In genomic region chr1:111755321-111756123, GRCh38 we compare ENCODE assay signal across 8 cellular contexts. TPM values are rescaled to one million over a fixed set of nuclear protein-coding genes. Genes with fewer than 3 reads are reported as not detected.
DNase-seq lines count a peak whose midpoint lies in the region; ATAC-seq, FAIRE-seq and TF ChIP-seq lines count a peak whose summit lies in the region.

DDX20 (plus strand) TSS chr1:111755901; CDS start chr1:111755925, 24 bp downstream.

- peak; percentile 98 for DNase-seq in Daoy (ENCODE audit: low read depth)
- peak; percentile 97 for DNase-seq in Karpas-422
- peak; percentile 88 for DNase-seq in RCC 7860 (ENCODE audit: low spot score)
- peak; percentile 90 for DNase-seq in activated T-helper 1 cell treated with Interleukin-2 at 50 U/mL for 16 hours (ENCODE audit: low read depth)
- peak; percentile 83 for DNase-seq in esophagus squamous epithelium (lab: John Stamatoyannopoulos, UW)
- peak; percentile 92 to 97 (median 95) for DNase-seq in naive thymus-derived CD4-positive, alpha-beta T cell
- peak; percentile 94 for DNase-seq in stimulated activated naive B cell treated with anti-CD40 and anti-IgM and Interleukin-4, amounts not matched to agents 10 μg/mL and 1 μg/mL and 100 μg/mL, for 72 hours

- CTCF ChIA-PET in naive thymus-derived CD4-positive, alpha-beta T cell (lab: Charles Lee) = interaction anchor here (0.7 to 1.8 kb wide), 21 partner anchors 11 to 614 kb away, joined by 3 to 10 read pairs (median 3); partner anchors contain the start of gene INKA2

- no peaks in the 10 kb centered on the region for H3K27me3 ChIP-seq in Karpas-422 (ENCODE audit: low read length)
- no peaks in the 10 kb centered on the region for H3K27me3 ChIP-seq in esophagus squamous epithelium
- H3K27me3 ChIP-seq in naive thymus-derived CD4-positive, alpha-beta T cell (ENCODE audit: control insufficient read depth in 2 of 2, insufficient read depth in 2 of 2, low read length in 2 of 2) = no peaks in the 10 kb centered on the region

- peaks cover 0 to 8% (median 0%) of the 10 kb centered on the region in 11 donors for H3K9me3 Mint-ChIP-seq in naive thymus-derived CD4-positive, alpha-beta T cell
- no peaks in the 10 kb centered on the region for H3K9me3 Mint-ChIP-seq in stimulated activated naive B cell treated with anti-CD40 and anti-IgM and Interleukin-4, amounts not matched to agents 10 μg/mL and 1 μg/mL and 100 μg/mL, for 72 hours

- H4K20me1 ChIP-seq in Karpas-422 (ENCODE audit: insufficient read depth, low read depth, low read length) = no peaks in the 10 kb centered on the region

- H3K4me3 Mint-ChIP-seq in naive thymus-derived CD4-positive, alpha-beta T cell = peak within 1 kb of the TSS; percentile 86 to 100 (median 94)
- H3K4me3 Mint-ChIP-seq in stimulated activated naive B cell treated with anti-CD40 and anti-IgM and Interleukin-4, amounts not matched to agents 10 μg/mL and 1 μg/mL and 100 μg/mL, for 72 hours = peak within 1 kb of the TSS; percentile 85 to 96

- H3K36me3 ChIP-seq in Karpas-422 (ENCODE audit: insufficient read depth, low read length) (peaks cover 13% of the 10 kb centered on the region; the same call in 1 of the 2 replicates), esophagus squamous epithelium (peaks cover 0 to 26% (median 0%) of the 10 kb centered on the region in 3 donors)
- H3K36me3 ChIP-seq in naive thymus-derived CD4-positive, alpha-beta T cell (ENCODE audit: control insufficient read depth in 2 of 3, insufficient read depth in 3 of 3, low read length in 3 of 3) = peaks cover 0 to 14% (median 11%) of the 10 kb centered on the region in 3 experiments

- ATAC-seq in GM21825 (IDR thresholded peaks at IDR 0.05; ENCODE audit: unreplicated experiment) = peak; percentile 86
- peak; percentile 97 for ATAC-seq in naive thymus-derived CD4-positive, alpha-beta T cell
- ATAC-seq in stimulated activated naive B cell treated with anti-CD40 and anti-IgM and Interleukin-4, amounts not matched to agents 10 μg/mL and 1 μg/mL and 100 μg/mL, for 72 hours (replicated peaks) = peak; percentile 91 to 93

- H3K9ac ChIP-seq in Karpas-422 (ENCODE audit: low read length) = peak within 1 kb of the TSS; percentile 92

- H3K4me3 ChIP-seq in Karpas-422 (ENCODE audit: low read length) (peak within 1 kb of the TSS; percentile 83), esophagus squamous epithelium (peak within 1 kb of the TSS; percentile 79 to 90 (median 84))
- peak within 1 kb of the TSS; percentile 87 for H3K4me3 ChIP-seq in naive thymus-derived CD4-positive, alpha-beta T cell (ENCODE audit: low read length)

- intact Hi-C loops in esophagus squamous epithelium (cut with DNase I) = no loop called here
- intact Hi-C loops in naive thymus-derived CD4-positive, alpha-beta T cell (cut with micrococcal nuclease) = loop anchor here (1.0 to 10.0 kb wide), 23 partner anchors 14 to 1723 kb away; partner anchors contain the start of genes ATP5PB (in 2 of the 2), INKA2 (in 2 of the 2), LRIF1 (in 2 of the 2) and WDR77 (in 2 of the 2)

- peak within 1 kb of the TSS; percentile 75 for H3K4me2 ChIP-seq in Karpas-422 (ENCODE audit: low read depth, low read length, poor library complexity, severe bottlenecking)

- peaks cover 51% of the 10 kb centered on the region for H3K79me2 ChIP-seq in Karpas-422 (ENCODE audit: low read length)

- peaks cover 24 to 49% (median 39%) of the 10 kb centered on the region in 7 donors for H3K4me1 Mint-ChIP-seq in naive thymus-derived CD4-positive, alpha-beta T cell
- peaks cover 16 to 45% of the 10 kb centered on the region in 2 donors for H3K4me1 Mint-ChIP-seq in stimulated activated naive B cell treated with anti-CD40 and anti-IgM and Interleukin-4, amounts not matched to agents 10 μg/mL and 1 μg/mL and 100 μg/mL, for 72 hours

- H3K27ac ChIP-seq in Karpas-422 (ENCODE audit: low read length) (peak within 1 kb of the TSS; percentile 67), esophagus squamous epithelium (peak within 1 kb of the TSS; percentile 86 to 96 (median 92))
- peak within 1 kb of the TSS; percentile 92 for H3K27ac ChIP-seq in naive thymus-derived CD4-positive, alpha-beta T cell (ENCODE audit: low read depth, low read length)

- FAIRE-seq in RCC 7860 (lab: Jason Lieb, UNC) = peak; percentile 24

- peak; percentile 77 to 99 (median 92) for TF ChIP-seq CTCF in esophagus squamous epithelium (IDR thresholded peaks at IDR 0.05)

- peaks cover 0 to 2% (median 0%) of the 10 kb centered on the region in 5 donors for H3K27me3 Mint-ChIP-seq in naive thymus-derived CD4-positive, alpha-beta T cell
- no peaks in the 10 kb centered on the region for H3K27me3 Mint-ChIP-seq in stimulated activated naive B cell treated with anti-CD40 and anti-IgM and Interleukin-4, amounts not matched to agents 10 μg/mL and 1 μg/mL and 100 μg/mL, for 72 hours

- 1% methylated on average over 30 to 43 of the region's 67 CpGs for WGBS in esophagus squamous epithelium, 2 donors

- TF ChIP-seq POLR2A in esophagus squamous epithelium (IDR thresholded peaks at IDR 0.05) = peak in 2 of 4 donors; percentile 44 to 59

- POLR2A ChIA-PET in naive thymus-derived CD4-positive, alpha-beta T cell (lab: Charles Lee) = interaction anchor here (0.6 to 2.6 kb wide), 19 partner anchors 12 to 307 kb away, joined by 3 to 16 read pairs (median 3); no protein-coding TSS in a partner anchor

- H2AFZ ChIP-seq in Karpas-422 (ENCODE audit: low read length) = peak within 1 kb of the TSS; percentile 64

- peaks cover 33% of the 10 kb centered on the region for H3K4me1 ChIP-seq in Karpas-422 (ENCODE audit: low read length)
- H3K4me1 ChIP-seq in esophagus squamous epithelium = peaks cover 0 to 33% (median 6%) of the 10 kb centered on the region in 3 donors
- H3K4me1 ChIP-seq in naive thymus-derived CD4-positive, alpha-beta T cell (ENCODE audit: control insufficient read depth in 2 of 2, insufficient read depth in 2 of 2, low read length in 2 of 2) = peaks cover 4 to 18% of the 10 kb centered on the region in 2 donors

- peak within 1 kb of the TSS; percentile 94 to 100 (median 99) for H3K27ac Mint-ChIP-seq in naive thymus-derived CD4-positive, alpha-beta T cell
- peak within 1 kb of the TSS; percentile 98 for H3K27ac Mint-ChIP-seq in stimulated activated naive B cell treated with anti-CD40 and anti-IgM and Interleukin-4, amounts not matched to agents 10 μg/mL and 1 μg/mL and 100 μg/mL, for 72 hours

- peaks cover 0 to 16% (median 4%) of the 10 kb centered on the region in 5 donors for H3K36me3 Mint-ChIP-seq in naive thymus-derived CD4-positive, alpha-beta T cell
- peaks cover 10 to 15% of the 10 kb centered on the region in 2 donors for H3K36me3 Mint-ChIP-seq in stimulated activated naive B cell treated with anti-CD40 and anti-IgM and Interleukin-4, amounts not matched to agents 10 μg/mL and 1 μg/mL and 100 μg/mL, for 72 hours

- H3K9me3 ChIP-seq in Karpas-422 (ENCODE audit: low read length) (no peaks in the 10 kb centered on the region), esophagus squamous epithelium (no peaks in the 10 kb centered on the region)
- no peaks in the 10 kb centered on the region for H3K9me3 ChIP-seq in naive thymus-derived CD4-positive, alpha-beta T cell (ENCODE audit: control insufficient read depth in 2 of 3, low read length in 3 of 3)

- no peaks in the 10 kb centered on the region for H3K9me2 ChIP-seq in Karpas-422 (replicated peaks; ENCODE audit: insufficient read depth, low read length)

RNA-seq across cellular contexts. Expression of gene DDX20, which starts in this region (rescaled TPM):
- 52.7 and 64.6 TPM in 2 replicates for total RNA-seq in Daoy (2014; rRNA removed; shearing (Covaris generic))
- total RNA-seq in Karpas-422 (2014; rRNA removed; shearing (Covaris generic); ENCODE audit: low replicate concordance) = 20.6 and 33.3 TPM in 2 replicates
- 10 to 100 TPM in 3 of 4 donors, 1 to 10 TPM in 1; 7.2 to 23.8 (median 11.5) TPM for total RNA-seq in esophagus squamous epithelium
- total RNA-seq in naive thymus-derived CD4-positive, alpha-beta T cell = 10 to 100 TPM; 12.7 to 27.0 (median 18.7) TPM
- 10 to 100 TPM; 11.6 to 20.7 TPM for polyA plus RNA-seq in naive thymus-derived CD4-positive, alpha-beta T cell

Comparison
In these comparisons a context has a peak if more than half of its experiments do, and no peak if none do; other contexts are left out.
1. Peak in every context shown above with its lines: DNase-seq, ATAC-seq, H3K4me3 ChIP-seq and H3K27ac ChIP-seq.